In genomic region chr9:111037744-111038335, GRCh38 we compare ENCODE assay signal across 8 cellular contexts. TPM values are rescaled to one million over a fixed set of nuclear protein-coding genes. Genes with fewer than 3 reads are reported as not detected.
DNase-seq lines count a peak whose midpoint lies in the region; ATAC-seq, FAIRE-seq and TF ChIP-seq lines count a peak whose summit lies in the region.

No MANE protein-coding gene starts in this region.

- ATAC-seq in GM19463 (IDR thresholded peaks at IDR 0.05; ENCODE audit: unreplicated experiment) (peak; percentile 58), GM21619 (IDR thresholded peaks at IDR 0.05; ENCODE audit: unreplicated experiment) (no peak)

- peaks cover 23% of the 10 kb centered on the region for H3K4me1 Mint-ChIP-seq in endothelial cell (ENCODE audit: unreplicated experiment)
- peaks cover 12% of the 10 kb centered on the region for H3K4me1 Mint-ChIP-seq in T-helper 2 cell treated with Interferon-gamma antibody and Interleukin-4, amounts not matched to agents 5 μg/mL and 100 μg/mL, for 36 hours (ENCODE audit: low read depth)

- DNase-seq in AG10803 (ENCODE audit: low read depth): peak; percentile 40
- peak; percentile 14 for DNase-seq in NCI-H226
- peak; percentile 68 for DNase-seq in endothelial cell (ENCODE audit: low spot score)
- DNase-seq in urothelium cell line (ENCODE audit: low spot score): peak; percentile 48
- no peak for DNase-seq in T-helper 2 cell treated with Interferon-gamma antibody and Interleukin-4, amounts not matched to agents 5 μg/mL and 100 μg/mL, for 36 hours (ENCODE audit: low spot score)

- H3K27me3 ChIP-seq in mononuclear cell (ENCODE audit: insufficient read depth, low read length): peaks cover 41% of the 10 kb centered on the region

- H3K9me3 ChIP-seq in mononuclear cell (ENCODE audit: low read depth, low read length): no peaks in the 10 kb centered on the region

- no peak overlapping the region for H3K27ac Mint-ChIP-seq in endothelial cell (ENCODE audit: unreplicated experiment)
- no peak overlapping the region for H3K27ac Mint-ChIP-seq in T-helper 2 cell treated with Interferon-gamma antibody and Interleukin-4, amounts not matched to agents 5 μg/mL and 100 μg/mL, for 36 hours

- H3K36me3 Mint-ChIP-seq in endothelial cell (ENCODE audit: low read depth, unreplicated experiment): peaks cover 7% of the 10 kb centered on the region
- H3K36me3 Mint-ChIP-seq in T-helper 2 cell treated with Interferon-gamma antibody and Interleukin-4, amounts not matched to agents 5 μg/mL and 100 μg/mL, for 36 hours (ENCODE audit: low read depth): no peaks in the 10 kb centered on the region

- no peaks in the 10 kb centered on the region for H3K9me3 Mint-ChIP-seq in endothelial cell (ENCODE audit: unreplicated experiment)
- no peaks in the 10 kb centered on the region for H3K9me3 Mint-ChIP-seq in T-helper 2 cell treated with Interferon-gamma antibody and Interleukin-4, amounts not matched to agents 5 μg/mL and 100 μg/mL, for 36 hours

- no peak for FAIRE-seq in urothelium cell line (lab: Jason Lieb, UNC)

- H3K4me1 ChIP-seq in mononuclear cell (ENCODE audit: insufficient read depth, low read length): peaks cover 38% of the 10 kb centered on the region

- H3K27me3 Mint-ChIP-seq in endothelial cell (ENCODE audit: unreplicated experiment): peaks cover 5% of the 10 kb centered on the region
- H3K27me3 Mint-ChIP-seq in T-helper 2 cell treated with Interferon-gamma antibody and Interleukin-4, amounts not matched to agents 5 μg/mL and 100 μg/mL, for 36 hours (ENCODE audit: low read depth): peaks cover 55% of the 10 kb centered on the region

- TF ChIP-seq CTCF in AG10803 (conservative IDR thresholded peaks at IDR 0.05; ENCODE audit: low read length): 0 out of 2 replicates have a peak, but pooled peaks have one; percentile 7
- peak; percentile 48 for TF ChIP-seq CTCF in endothelial cell (IDR thresholded peaks at IDR 0.05; ENCODE audit: unreplicated experiment)

- H3K4me3 ChIP-seq in AG10803 (ENCODE audit: low read length): peak overlapping the region; percentile 82
- H3K4me3 ChIP-seq in mononuclear cell (ENCODE audit: low read length): peak overlapping the region; percentile 43

- H3K4me3 Mint-ChIP-seq in endothelial cell (ENCODE audit: unreplicated experiment): peak overlapping the region; percentile 91
- H3K4me3 Mint-ChIP-seq in T-helper 2 cell treated with Interferon-gamma antibody and Interleukin-4, amounts not matched to agents 5 μg/mL and 100 μg/mL, for 36 hours: no peak overlapping the region

RNA-seq across cellular contexts. Expression of gene LPAR1, which starts 0.4 kb away (rescaled TPM):
- total RNA-seq in endothelial cell (ENCODE audit: unreplicated experiment) (5.6 TPM), mononuclear cell (1.7 TPM)
